ENCODE assay signal across 20 cellular contexts in the genomic region with DNA sequence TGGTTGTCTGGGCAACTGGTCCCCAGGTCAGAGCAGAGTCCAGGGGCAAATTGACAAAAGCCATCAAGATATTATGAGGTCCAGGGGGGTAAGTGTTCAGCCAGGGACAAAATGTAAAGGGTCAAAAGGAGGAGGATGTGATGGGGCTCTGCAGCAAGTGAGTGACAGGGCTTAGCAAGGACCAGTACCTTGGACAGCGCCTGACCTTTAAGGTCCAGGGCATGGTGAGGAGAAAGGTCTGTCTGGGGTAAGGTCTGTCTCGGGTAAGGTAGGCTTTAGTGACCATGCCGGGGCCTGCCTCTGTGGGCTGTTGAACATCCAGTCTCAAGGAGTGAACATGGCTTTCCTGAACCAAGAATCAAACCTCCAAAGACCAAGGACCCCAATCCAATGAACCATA. TPM values are rescaled to one million over a fixed set of nuclear protein-coding genes. Genes with fewer than 3 reads are reported as not detected.
DNase-seq lines count a peak whose midpoint lies in the region; ATAC-seq and TF ChIP-seq lines count a peak whose summit lies in the region.
"Had no signal": no experiment of that assay in that cellular context is flagged by ENCODE, and none has a peak within 500 bp of the region (broad histone marks: within the 10 kb centered on the region; RNA-seq: fewer than 3 reads in every experiment).

No MANE protein-coding gene starts in this region.

- TF ChIP-seq CTCF in NB4 (IDR thresholded peaks at IDR 0.05; ENCODE audit: low read depth, low read length) (no peak), nephron progenitor cell (IDR thresholded peaks at IDR 0.05) (no peak)

- H3K36me3 ChIP-seq in GM23248 (ENCODE audit: low read depth) = no peaks in the 10 kb centered on the region
- H3K36me3 ChIP-seq: esophagus muscularis mucosa, gastroesophageal sphincter, right lobe of liver had no signal

- no peaks in the 10 kb centered on the region for H3K9me3 ChIP-seq in GM23248 (ENCODE audit: low read depth)
- H3K9me3 ChIP-seq: esophagus muscularis mucosa, gastroesophageal sphincter, right lobe of liver had no signal

- no peak overlapping the region for H3K27ac Mint-ChIP-seq in activated CD4-positive, alpha-beta T cell treated with anti-CD3 and anti-CD28 coated beads, Interleukin-2, amount 10 ng/mL, durations not matched to agents 7 days and 5 days
- H3K27ac Mint-ChIP-seq in activated CD8-positive, alpha-beta T cell treated with anti-CD3 and anti-CD28 coated beads, Interleukin-2, amount 10 ng/mL, durations not matched to agents 7 days and 5 days = no peak overlapping the region
- H3K27ac Mint-ChIP-seq in nephron progenitor cell = no peak overlapping the region
- H3K27ac Mint-ChIP-seq in activated naive CD8-positive, alpha-beta T cell treated with anti-CD3 and anti-CD28 coated beads, Interleukin-2, amount 50 U/mL, for 24 hours = no peak overlapping the region
- H3K27ac Mint-ChIP-seq: activated naive CD4-positive, alpha-beta T cell treated with anti-CD3 and anti-CD28 coated beads, Interleukin-2, amount 50 U/mL, for 72 hours; activated T-cell treated with anti-CD3 and anti-CD28 coated beads, Interleukin-2, amount 50 U/mL, for 24 hours; mesothelial cell of epicardium; natural killer cell treated with Interleukin-12 subunit alpha and Interleukin-12 subunit beta and Interleukin-15 and Interleukin-18, amount 100 ng/mL, for 72 hours had no signal

- no peak for TF ChIP-seq POLR2A in NB4 (IDR thresholded peaks at IDR 0.05; ENCODE audit: extremely low read depth, insufficient read length)

- no peak overlapping the region for H3K4me2 ChIP-seq in GM23248 (ENCODE audit: unreplicated experiment)

- H3K4me1 ChIP-seq in GM23248 (ENCODE audit: insufficient read depth) = no peaks in the 10 kb centered on the region
- H3K4me1 ChIP-seq: right lobe of liver had no signal

- no peak overlapping the region for H3K4me3 Mint-ChIP-seq in activated CD4-positive, alpha-beta T cell treated with anti-CD3 and anti-CD28 coated beads, Interleukin-2, amount 10 ng/mL, durations not matched to agents 7 days and 5 days
- no peak overlapping the region for H3K4me3 Mint-ChIP-seq in activated CD8-positive, alpha-beta T cell treated with anti-CD3 and anti-CD28 coated beads, Interleukin-2, amount 10 ng/mL, durations not matched to agents 7 days and 5 days
- H3K4me3 Mint-ChIP-seq in nephron progenitor cell = no peak overlapping the region
- H3K4me3 Mint-ChIP-seq in activated naive CD8-positive, alpha-beta T cell treated with anti-CD3 and anti-CD28 coated beads, Interleukin-2, amount 50 U/mL, for 24 hours = no peak overlapping the region
- H3K4me3 Mint-ChIP-seq: activated T-cell treated with anti-CD3 and anti-CD28 coated beads, Interleukin-2, amount 50 U/mL, for 24 hours; mesothelial cell of epicardium; natural killer cell treated with Interleukin-12 subunit alpha and Interleukin-12 subunit beta and Interleukin-15 and Interleukin-18, amount 100 ng/mL, for 72 hours had no signal

- H3K4me3 ChIP-seq in NB4 (ENCODE audit: low read depth, low read length) (no peak overlapping the region), GM23248 (no peak overlapping the region)
- H3K4me3 ChIP-seq: esophagus muscularis mucosa, gastroesophageal sphincter, right lobe of liver had no signal

- in situ Hi-C loops in GM23248 (cut with MboI) = no loop called here

- peak; percentile 45 for DNase-seq in activated CD4-positive, alpha-beta T cell treated with anti-CD3 and anti-CD28 coated beads, Interleukin-2, amount 10 ng/mL, durations not matched to agents 7 days and 5 days
- no peak for DNase-seq in activated CD4-positive, alpha-beta T cell treated with anti-CD3 and anti-CD28 coated beads, Interleukin-2, amount 50 U/mL, for 4 hours
- DNase-seq in NB4 (ENCODE audit: low read depth) (peak; percentile 52), nephron progenitor cell (peak; percentile 70), GM23248 (no peak), COR-L47 (lab: John Stamatoyannopoulos, UW) (no peak)
- DNase-seq in activated CD8-positive, alpha-beta T cell treated with anti-CD3 and anti-CD28 coated beads, Interleukin-2, amount 10 ng/mL, durations not matched to agents 7 days and 5 days = peak; percentile 46
- no peak for DNase-seq in activated naive CD8-positive, alpha-beta T cell treated with anti-CD3 and anti-CD28 coated beads, Interleukin-2, amount 50 U/mL, for 24 hours
- DNase-seq: activated T-cell treated with anti-CD3 and anti-CD28 coated beads, Interleukin-2, amount 50 U/mL, for 24 hours; cerebellar nuclear complex; effector CD8-positive, alpha-beta T cell; EL; NCI-H1694 treated with DMSO at 0.1 percent for 48 hours; right lobe of liver had no signal

- no peaks in the 10 kb centered on the region for H3K9me2 ChIP-seq in GM23248 (ENCODE audit: insufficient read depth)

- no peaks in the 10 kb centered on the region for H3K9me3 Mint-ChIP-seq in activated CD4-positive, alpha-beta T cell treated with anti-CD3 and anti-CD28 coated beads, Interleukin-2, amount 10 ng/mL, durations not matched to agents 7 days and 5 days
- no peaks in the 10 kb centered on the region for H3K9me3 Mint-ChIP-seq in activated CD8-positive, alpha-beta T cell treated with anti-CD3 and anti-CD28 coated beads, Interleukin-2, amount 10 ng/mL, durations not matched to agents 7 days and 5 days (ENCODE audit: insufficient read depth)
- no peaks in the 10 kb centered on the region for H3K9me3 Mint-ChIP-seq in nephron progenitor cell
- H3K9me3 Mint-ChIP-seq in activated naive CD8-positive, alpha-beta T cell treated with anti-CD3 and anti-CD28 coated beads, Interleukin-2, amount 50 U/mL, for 24 hours = no peaks in the 10 kb centered on the region
- H3K9me3 Mint-ChIP-seq: activated naive CD4-positive, alpha-beta T cell treated with anti-CD3 and anti-CD28 coated beads, Interleukin-2, amount 50 U/mL, for 72 hours; activated T-cell treated with anti-CD3 and anti-CD28 coated beads, Interleukin-2, amount 50 U/mL, for 24 hours; mesothelial cell of epicardium; natural killer cell treated with Interleukin-12 subunit alpha and Interleukin-12 subunit beta and Interleukin-15 and Interleukin-18, amount 100 ng/mL, for 72 hours had no signal

- no peak overlapping the region for H3K9ac ChIP-seq in GM23248
- H3K9ac ChIP-seq: parathyroid adenoma had no signal

- CTCF ChIA-PET in activated CD4-positive, alpha-beta T cell treated with anti-CD3 and anti-CD28 coated beads, Interleukin-2, amount 10 ng/mL, durations not matched to agents 7 days and 5 days (lab: Charles Lee) = interaction anchor here (1.8 to 2.1 kb wide), 2 partner anchors 13 to 25 kb away, joined by 5 to 9 read pairs; a partner anchor contains a TSS
- CTCF ChIA-PET in activated CD8-positive, alpha-beta T cell treated with anti-CD3 and anti-CD28 coated beads, Interleukin-2, amount 10 ng/mL, durations not matched to agents 7 days and 5 days (lab: Charles Lee) = interaction anchor here (1.0 to 1.2 kb wide), 2 partner anchors 12 to 16 kb away, joined by 3 read pairs; a partner anchor contains a TSS

- H3F3A ChIP-seq in GM23248 (ENCODE audit: insufficient read depth) = no peaks in the 10 kb centered on the region

- no peaks in the 10 kb centered on the region for H3K79me2 ChIP-seq in GM23248 (ENCODE audit: insufficient read depth)
- H3K79me2 ChIP-seq: parathyroid adenoma had no signal

- POLR2A ChIA-PET in activated CD4-positive, alpha-beta T cell treated with anti-CD3 and anti-CD28 coated beads, Interleukin-2, amount 10 ng/mL, durations not matched to agents 7 days and 5 days (lab: Charles Lee) = no interaction called here
- POLR2A ChIA-PET in activated CD8-positive, alpha-beta T cell treated with anti-CD3 and anti-CD28 coated beads, Interleukin-2, amount 10 ng/mL, durations not matched to agents 7 days and 5 days (lab: Charles Lee) = no interaction called here

- H3K27me3 ChIP-seq in GM23248 (replicated peaks; ENCODE audit: insufficient read depth) = no peaks in the 10 kb centered on the region
- H3K27me3 ChIP-seq: right lobe of liver had no signal

- H4K20me1 ChIP-seq in GM23248 (ENCODE audit: insufficient read depth) = no peaks in the 10 kb centered on the region

- WGBS in GM23248 (ENCODE audit: low coverage in 1 of 2, low lambda C conversion rate in 2 of 2, missing lambda C conversion rate in 2 of 2), 2 experiments = 21 to 22% methylated on average over 3 of the region's 3 CpGs

- H3K4me1 Mint-ChIP-seq in activated CD4-positive, alpha-beta T cell treated with anti-CD3 and anti-CD28 coated beads, Interleukin-2, amount 10 ng/mL, durations not matched to agents 7 days and 5 days = peaks cover 14% of the 10 kb centered on the region
- H3K4me1 Mint-ChIP-seq in activated CD8-positive, alpha-beta T cell treated with anti-CD3 and anti-CD28 coated beads, Interleukin-2, amount 10 ng/mL, durations not matched to agents 7 days and 5 days (ENCODE audit: low read depth) = peaks cover 3% of the 10 kb centered on the region
- H3K4me1 Mint-ChIP-seq in nephron progenitor cell = peaks cover under 1% of the 10 kb centered on the region
- H3K4me1 Mint-ChIP-seq in activated naive CD8-positive, alpha-beta T cell treated with anti-CD3 and anti-CD28 coated beads, Interleukin-2, amount 50 U/mL, for 24 hours = peaks cover 10% of the 10 kb centered on the region

- no peaks in the 10 kb centered on the region for H3K36me3 Mint-ChIP-seq in activated CD4-positive, alpha-beta T cell treated with anti-CD3 and anti-CD28 coated beads, Interleukin-2, amount 10 ng/mL, durations not matched to agents 7 days and 5 days (ENCODE audit: low read depth)
- H3K36me3 Mint-ChIP-seq in activated CD8-positive, alpha-beta T cell treated with anti-CD3 and anti-CD28 coated beads, Interleukin-2, amount 10 ng/mL, durations not matched to agents 7 days and 5 days (ENCODE audit: low read depth) = no peaks in the 10 kb centered on the region
- no peaks in the 10 kb centered on the region for H3K36me3 Mint-ChIP-seq in nephron progenitor cell (ENCODE audit: low read depth)
- no peaks in the 10 kb centered on the region for H3K36me3 Mint-ChIP-seq in activated naive CD8-positive, alpha-beta T cell treated with anti-CD3 and anti-CD28 coated beads, Interleukin-2, amount 50 U/mL, for 24 hours (ENCODE audit: low read depth)
- H3K36me3 Mint-ChIP-seq: activated naive CD4-positive, alpha-beta T cell treated with anti-CD3 and anti-CD28 coated beads, Interleukin-2, amount 50 U/mL, for 72 hours; mesothelial cell of epicardium; natural killer cell treated with Interleukin-12 subunit alpha and Interleukin-12 subunit beta and Interleukin-15 and Interleukin-18, amount 100 ng/mL, for 72 hours had no signal

- no peak overlapping the region for H2AFZ ChIP-seq in GM23248
- H2AFZ ChIP-seq: parathyroid adenoma had no signal

- H3K27me3 Mint-ChIP-seq in activated CD4-positive, alpha-beta T cell treated with anti-CD3 and anti-CD28 coated beads, Interleukin-2, amount 10 ng/mL, durations not matched to agents 7 days and 5 days = peaks cover 13% of the 10 kb centered on the region
- H3K27me3 Mint-ChIP-seq in activated CD8-positive, alpha-beta T cell treated with anti-CD3 and anti-CD28 coated beads, Interleukin-2, amount 10 ng/mL, durations not matched to agents 7 days and 5 days (ENCODE audit: low read depth) = peaks cover 12% of the 10 kb centered on the region
- H3K27me3 Mint-ChIP-seq in nephron progenitor cell (ENCODE audit: low read depth, poor library complexity) = peaks cover 41% of the 10 kb centered on the region
- H3K27me3 Mint-ChIP-seq in activated naive CD8-positive, alpha-beta T cell treated with anti-CD3 and anti-CD28 coated beads, Interleukin-2, amount 50 U/mL, for 24 hours = peaks cover 20% of the 10 kb centered on the region

- H3K27ac ChIP-seq in GM23248 = no peak overlapping the region
- H3K27ac ChIP-seq: esophagus muscularis mucosa, gastroesophageal sphincter, parathyroid adenoma, right lobe of liver had no signal

- no peak for ATAC-seq in activated CD8-positive, alpha-beta T cell treated with anti-CD3 and anti-CD28 coated beads, Interleukin-2, amount 10 ng/mL, durations not matched to agents 7 days and 5 days
- no peak for ATAC-seq in activated naive CD8-positive, alpha-beta T cell treated with anti-CD3 and anti-CD28 coated beads, Interleukin-2, amount 50 U/mL, for 24 hours
- ATAC-seq: activated naive CD4-positive, alpha-beta T cell treated with anti-CD3 and anti-CD28 coated beads, Interleukin-2, amount 50 U/mL, for 72 hours; gastroesophageal sphincter; natural killer cell treated with Interleukin-12 subunit alpha and Interleukin-12 subunit beta and Interleukin-15 and Interleukin-18, amount 100 ng/mL, for 72 hours had no signal

RNA-seq across cellular contexts. Expression of a gene that starts 6.3 kb away (rescaled TPM):
- total RNA-seq in activated CD4-positive, alpha-beta T cell treated with anti-CD3 and anti-CD28 coated beads, Interleukin-2, amount 10 ng/mL, durations not matched to agents 7 days and 5 days = 1 to 10 TPM; 6.5 to 6.7 TPM
- total RNA-seq in activated CD8-positive, alpha-beta T cell treated with anti-CD3 and anti-CD28 coated beads, Interleukin-2, amount 10 ng/mL, durations not matched to agents 7 days and 5 days = 1 to 10 TPM; 5.8 to 7.9 TPM
- 51.1 and 56.3 TPM in 2 replicates for total RNA-seq in GM23248 (2014; rRNA removed; shearing (Covaris generic))
- polyA plus RNA-seq in GM23248 (2016; fragmentation: Nextera tagmentation; extraction: Ambion mirVana) = 11.4 and 12.0 TPM in 2 replicates

RNA-seq across cellular contexts. Expression of a gene that starts 12.8 kb away (rescaled TPM):
- total RNA-seq in activated CD4-positive, alpha-beta T cell treated with anti-CD3 and anti-CD28 coated beads, Interleukin-2, amount 10 ng/mL, durations not matched to agents 7 days and 5 days = 10 to 100 TPM; 13.2 to 14.8 TPM
- total RNA-seq in activated CD8-positive, alpha-beta T cell treated with anti-CD3 and anti-CD28 coated beads, Interleukin-2, amount 10 ng/mL, durations not matched to agents 7 days and 5 days = 10 to 100 TPM; 16.2 to 17.7 TPM
- 4.9 and 5.9 TPM in 2 replicates for total RNA-seq in GM23248 (2014; rRNA removed; shearing (Covaris generic))
- polyA plus RNA-seq in GM23248 (2016; fragmentation: Nextera tagmentation; extraction: Ambion mirVana) = 28.6 TPM in 2 replicates

RNA-seq across cellular contexts. Expression of a gene that starts 20.8 kb away (rescaled TPM):
- under 1 TPM; 0.46 to 0.67 TPM for total RNA-seq in activated CD4-positive, alpha-beta T cell treated with anti-CD3 and anti-CD28 coated beads, Interleukin-2, amount 10 ng/mL, durations not matched to agents 7 days and 5 days
- total RNA-seq in activated CD8-positive, alpha-beta T cell treated with anti-CD3 and anti-CD28 coated beads, Interleukin-2, amount 10 ng/mL, durations not matched to agents 7 days and 5 days = 1 to 10 TPM in 1 of 2 experiments, under 1 TPM in 1; 0.99 to 1.5 TPM
- 4.0 and 5.2 TPM in 2 replicates for total RNA-seq in GM23248 (2014; rRNA removed; shearing (Covaris generic))
- 6.0 and 6.2 TPM in 2 replicates for polyA plus RNA-seq in GM23248 (2016; fragmentation: Nextera tagmentation; extraction: Ambion mirVana)

RNA-seq across cellular contexts. Expression of a gene that starts 25.9 kb away (rescaled TPM):
- total RNA-seq in activated CD4-positive, alpha-beta T cell treated with anti-CD3 and anti-CD28 coated beads, Interleukin-2, amount 10 ng/mL, durations not matched to agents 7 days and 5 days = 100 to 1,000 TPM; 117 to 126 TPM
- 100 to 1,000 TPM; 166 to 173 TPM for total RNA-seq in activated CD8-positive, alpha-beta T cell treated with anti-CD3 and anti-CD28 coated beads, Interleukin-2, amount 10 ng/mL, durations not matched to agents 7 days and 5 days
- 86.6 and 116 TPM in 2 replicates for total RNA-seq in GM23248 (2014; rRNA removed; shearing (Covaris generic))
- polyA plus RNA-seq in GM23248 (2016; fragmentation: Nextera tagmentation; extraction: Ambion mirVana) = 65.0 and 67.2 TPM in 2 replicates

Comparison
In these comparisons a context has a peak if more than half of its experiments do, and no peak if none do; other contexts are left out.
1. DNase-seq: peak in activated CD4-positive, alpha-beta T cell treated with anti-CD3 and anti-CD28 coated beads, Interleukin-2, amount 10 ng/mL, durations not matched to agents 7 days and 5 days (single experiment), NB4 (single experiment), activated CD8-positive, alpha-beta T cell treated with anti-CD3 and anti-CD28 coated beads, Interleukin-2, amount 10 ng/mL, durations not matched to agents 7 days and 5 days (single experiment) and nephron progenitor cell (single experiment); none in activated CD4-positive, alpha-beta T cell treated with anti-CD3 and anti-CD28 coated beads, Interleukin-2, amount 50 U/mL, for 4 hours (0 of 2), GM23248 (single experiment), activated naive CD8-positive, alpha-beta T cell treated with anti-CD3 and anti-CD28 coated beads, Interleukin-2, amount 50 U/mL, for 24 hours (single experiment) and COR-L47 (single experiment).